In genomic region chr1:182339684-182340083, GRCh38 we compare ENCODE assay signal across 26 cellular contexts.
"Had no signal": no experiment of that assay in that cellular context is flagged by ENCODE, and none has a peak within 500 bp of the region (broad histone marks: within the 10 kb centered on the region; RNA-seq: fewer than 3 reads in every experiment).

No MANE protein-coding gene starts in this region.

- H3K4me3 ChIP-seq: cardiac muscle cell, coronary artery, heart right ventricle, ovary, sigmoid colon, spleen, testis, transverse colon had no signal

- H3K36me3 ChIP-seq: cardiac muscle cell, heart right ventricle, ovary, sigmoid colon, spleen, transverse colon had no signal

- H3K9me3 ChIP-seq: heart right ventricle, ovary, sigmoid colon, spleen, testis, transverse colon had no signal

- H3K4me1 Mint-ChIP-seq: activated CD8-positive, alpha-beta memory T cell treated with anti-CD3 and anti-CD28 coated beads, Interleukin-2, amount 10 ng/mL, durations not matched to agents 7 days and 5 days had no signal

- ATAC-seq: activated CD8-positive, alpha-beta memory T cell treated with anti-CD3 and anti-CD28 coated beads, Interleukin-2, amount 10 ng/mL, durations not matched to agents 7 days and 5 days; activated CD8-positive, alpha-beta T cell treated with anti-CD3 and anti-CD28 coated beads, Interleukin-2, amount 10 ng/mL, durations not matched to agents 7 days and 5 days; effector memory CD8-positive, alpha-beta T cell; foreskin keratinocyte; left colon; WTC11 had no signal

- H3K27ac ChIP-seq: cardiac muscle cell, coronary artery, foreskin keratinocyte, heart right ventricle, ovary, sigmoid colon, testis, transverse colon had no signal

- H3K4me3 Mint-ChIP-seq: activated CD8-positive, alpha-beta memory T cell treated with anti-CD3 and anti-CD28 coated beads, Interleukin-2, amount 10 ng/mL, durations not matched to agents 7 days and 5 days; activated CD8-positive, alpha-beta T cell treated with anti-CD3 and anti-CD28 coated beads, Interleukin-2, amount 10 ng/mL, durations not matched to agents 7 days and 5 days; activated naive CD8-positive, alpha-beta T cell; effector memory CD8-positive, alpha-beta T cell; nephron; WTC11 had no signal

- H3K36me3 Mint-ChIP-seq: activated CD8-positive, alpha-beta memory T cell treated with anti-CD3 and anti-CD28 coated beads, Interleukin-2, amount 10 ng/mL, durations not matched to agents 7 days and 5 days; activated naive CD8-positive, alpha-beta T cell; WTC11 had no signal

- H3K27ac Mint-ChIP-seq: activated CD8-positive, alpha-beta memory T cell treated with anti-CD3 and anti-CD28 coated beads, Interleukin-2, amount 10 ng/mL, durations not matched to agents 7 days and 5 days; activated CD8-positive, alpha-beta T cell treated with anti-CD3 and anti-CD28 coated beads, Interleukin-2, amount 10 ng/mL, durations not matched to agents 7 days and 5 days; activated naive CD8-positive, alpha-beta T cell; activated T-helper 2 cell treated with anti-CD3 and anti-CD28 coated beads, Interferon-gamma antibody, Interleukin-2, Interleukin-4, amounts not matched to agents 10 μg/mL and 5 μg/mL and 100 μg/mL, durations not matched to agents 14 hours and 24 hours and 36 hours; effector memory CD8-positive, alpha-beta T cell; progenitor cell of endocrine pancreas; WTC11 had no signal

- H3K27me3 ChIP-seq: cardiac muscle cell, heart right ventricle, ovary, sigmoid colon, testis, transverse colon had no signal

- H3K4me1 ChIP-seq: foreskin keratinocyte, sigmoid colon, transverse colon had no signal

- H3K9me3 Mint-ChIP-seq: activated T-helper 2 cell treated with anti-CD3 and anti-CD28 coated beads, Interferon-gamma antibody, Interleukin-2, Interleukin-4, amounts not matched to agents 10 μg/mL and 5 μg/mL and 100 μg/mL, durations not matched to agents 14 hours and 24 hours and 36 hours; effector memory CD8-positive, alpha-beta T cell; nephron; WTC11 had no signal

- DNase-seq: activated CD4-positive, alpha-beta T cell treated with anti-CD3 and anti-CD28 coated beads for 1 hour; activated CD4-positive, alpha-beta T cell treated with anti-CD3 and anti-CD28 coated beads, Interleukin-2, amount 50 U/mL, for 1 hour; activated CD8-positive, alpha-beta memory T cell treated with anti-CD3 and anti-CD28 coated beads, Interleukin-2, amount 10 ng/mL, durations not matched to agents 7 days and 5 days; activated CD8-positive, alpha-beta T cell treated with anti-CD3 and anti-CD28 coated beads, Interleukin-2, amount 10 ng/mL, durations not matched to agents 7 days and 5 days; activated naive CD4-positive, alpha-beta T cell treated with Interleukin-2 at 50 U/mL for 16 hours; activated T-cell treated with anti-CD3 and anti-CD28 coated beads, Interleukin-2, amount 50 U/mL, for 48 hours; anterior cingulate cortex; effector memory CD8-positive, alpha-beta T cell; foreskin keratinocyte; left colon; mammary epithelial cell; ovary; spleen; stimulated activated naive CD4-positive, alpha-beta T cell; T-helper 2 cell; testis; transverse colon had no signal
